Comparison of ENCODE assay signal across 1 cellular context in the genomic region with DNA sequence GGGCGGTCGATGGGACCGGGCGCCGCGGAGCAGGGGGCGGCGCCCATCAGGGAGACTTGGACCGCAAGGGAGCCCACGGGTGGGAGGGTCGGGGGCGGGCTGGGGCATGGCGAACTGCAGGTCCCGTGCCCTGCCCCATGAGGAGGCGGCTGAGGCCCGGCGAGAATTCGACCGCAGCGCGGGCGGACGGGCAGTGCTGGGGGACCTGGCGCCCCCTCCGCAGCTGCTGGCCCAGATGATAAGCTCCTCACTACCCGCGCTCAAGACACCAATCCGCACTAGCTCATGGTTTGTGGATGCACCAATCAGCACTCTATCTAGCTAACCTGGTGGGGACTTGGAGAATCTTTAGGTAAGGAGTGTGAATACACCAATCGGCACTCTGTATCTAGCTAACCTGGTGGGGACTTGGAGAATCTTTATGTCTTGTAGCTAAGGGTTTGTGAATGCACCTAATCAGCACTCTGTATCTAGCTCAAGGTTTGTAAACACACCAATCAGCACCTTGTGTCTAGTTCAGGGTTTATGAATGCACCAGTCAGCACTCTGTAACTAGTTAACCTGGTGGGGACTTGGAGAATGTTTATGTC.
TF ChIP-seq lines count a peak whose summit lies in the region.

No MANE protein-coding gene starts in this region.

TF ChIP-seq in HEK293, 187 proteins besides CTCF, POLR2A, EP300 and RAD21 (continued from another document):
- TF ChIP-seq, protein P1, sequence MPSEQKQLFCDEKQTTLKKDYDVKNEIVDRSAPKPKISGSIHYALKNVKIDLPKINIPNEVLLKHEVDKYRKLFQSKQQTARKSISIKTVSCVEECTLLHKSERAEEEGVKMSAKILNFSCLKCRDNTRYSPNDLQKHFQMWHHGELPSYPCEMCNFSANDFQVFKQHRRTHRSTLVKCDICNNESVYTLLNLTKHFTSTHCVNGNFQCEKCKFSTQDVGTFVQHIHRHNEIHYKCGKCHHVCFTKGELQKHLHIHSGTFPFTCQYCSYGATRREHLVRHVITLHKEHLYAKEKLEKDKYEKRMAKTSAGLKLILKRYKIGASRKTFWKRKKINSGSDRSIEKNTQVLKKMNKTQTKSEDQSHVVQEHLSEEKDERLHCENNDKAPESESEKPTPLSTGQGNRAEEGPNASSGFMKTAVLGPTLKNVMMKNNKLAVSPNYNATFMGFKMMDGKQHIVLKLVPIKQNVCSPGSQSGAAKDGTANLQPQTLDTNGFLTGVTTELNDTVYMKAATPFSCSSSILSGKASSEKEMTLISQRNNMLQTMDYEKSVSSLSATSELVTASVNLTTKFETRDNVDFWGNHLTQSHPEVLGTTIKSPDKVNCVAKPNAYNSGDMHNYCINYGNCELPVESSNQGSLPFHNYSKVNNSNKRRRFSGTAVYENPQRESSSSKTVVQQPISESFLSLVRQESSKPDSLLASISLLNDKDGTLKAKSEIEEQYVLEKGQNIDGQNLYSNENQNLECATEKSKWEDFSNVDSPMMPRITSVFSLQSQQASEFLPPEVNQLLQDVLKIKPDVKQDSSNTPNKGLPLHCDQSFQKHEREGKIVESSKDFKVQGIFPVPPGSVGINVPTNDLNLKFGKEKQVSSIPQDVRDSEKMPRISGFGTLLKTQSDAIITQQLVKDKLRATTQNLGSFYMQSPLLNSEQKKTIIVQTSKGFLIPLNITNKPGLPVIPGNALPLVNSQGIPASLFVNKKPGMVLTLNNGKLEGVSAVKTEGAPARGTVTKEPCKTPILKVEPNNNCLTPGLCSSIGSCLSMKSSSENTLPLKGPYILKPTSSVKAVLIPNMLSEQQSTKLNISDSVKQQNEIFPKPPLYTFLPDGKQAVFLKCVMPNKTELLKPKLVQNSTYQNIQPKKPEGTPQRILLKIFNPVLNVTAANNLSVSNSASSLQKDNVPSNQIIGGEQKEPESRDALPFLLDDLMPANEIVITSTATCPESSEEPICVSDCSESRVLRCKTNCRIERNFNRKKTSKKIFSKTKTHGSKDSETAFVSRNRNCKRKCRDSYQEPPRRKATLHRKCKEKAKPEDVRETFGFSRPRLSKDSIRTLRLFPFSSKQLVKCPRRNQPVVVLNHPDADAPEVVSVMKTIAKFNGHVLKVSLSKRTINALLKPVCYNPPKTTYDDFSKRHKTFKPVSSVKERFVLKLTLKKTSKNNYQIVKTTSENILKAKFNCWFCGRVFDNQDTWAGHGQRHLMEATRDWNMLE (tag by site-specific recombination; conservative IDR thresholded peaks at IDR 0.05; ENCODE audit: low read depth), result no peak
- no peak for TF ChIP-seq ZNF747 (tag by site-specific recombination; IDR thresholded peaks at IDR 0.05)
- TF ChIP-seq, protein P2, sequence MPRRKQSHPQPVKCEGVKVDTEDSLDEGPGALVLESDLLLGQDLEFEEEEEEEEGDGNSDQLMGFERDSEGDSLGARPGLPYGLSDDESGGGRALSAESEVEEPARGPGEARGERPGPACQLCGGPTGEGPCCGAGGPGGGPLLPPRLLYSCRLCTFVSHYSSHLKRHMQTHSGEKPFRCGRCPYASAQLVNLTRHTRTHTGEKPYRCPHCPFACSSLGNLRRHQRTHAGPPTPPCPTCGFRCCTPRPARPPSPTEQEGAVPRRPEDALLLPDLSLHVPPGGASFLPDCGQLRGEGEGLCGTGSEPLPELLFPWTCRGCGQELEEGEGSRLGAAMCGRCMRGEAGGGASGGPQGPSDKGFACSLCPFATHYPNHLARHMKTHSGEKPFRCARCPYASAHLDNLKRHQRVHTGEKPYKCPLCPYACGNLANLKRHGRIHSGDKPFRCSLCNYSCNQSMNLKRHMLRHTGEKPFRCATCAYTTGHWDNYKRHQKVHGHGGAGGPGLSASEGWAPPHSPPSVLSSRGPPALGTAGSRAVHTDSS (tag by site-specific recombination; IDR thresholded peaks at IDR 0.05), result no peak
- TF ChIP-seq ZNF585B (tag by site-specific recombination; IDR thresholded peaks at IDR 0.05), result no peak
- no peak for TF ChIP-seq ZNF514 (tag by site-specific recombination; IDR thresholded peaks at IDR 0.05)
- TF ChIP-seq GLI4 (tag by site-specific recombination; IDR thresholded peaks at IDR 0.05), result no peak
- TF ChIP-seq ZNF48 (tag by site-specific recombination; IDR thresholded peaks at IDR 0.05), result no peak
